Comparison of ENCODE assay signal across 14 cellular contexts in the genomic region with DNA sequence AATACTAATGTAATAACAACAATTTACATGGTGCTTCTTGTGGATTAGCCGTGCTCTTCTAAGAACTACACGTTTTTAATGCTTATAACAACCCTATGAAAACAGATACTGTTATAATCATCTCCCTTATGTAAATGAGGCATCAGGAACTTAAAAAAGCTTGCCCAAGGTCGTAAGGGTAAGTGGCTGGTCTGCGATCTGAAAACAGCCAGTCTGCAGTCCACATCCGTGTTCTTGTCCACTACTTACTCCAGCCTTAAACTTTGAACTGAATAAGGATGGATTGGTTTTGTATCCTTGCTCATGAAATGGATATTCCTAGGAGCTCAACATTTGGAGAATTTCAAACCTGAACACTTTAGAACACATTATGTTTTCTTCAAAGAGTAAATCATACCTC. TPM values are rescaled to one million over a fixed set of nuclear protein-coding genes. Genes with fewer than 3 reads are reported as not detected.
DNase-seq lines count a peak whose midpoint lies in the region; ATAC-seq, FAIRE-seq and TF ChIP-seq lines count a peak whose summit lies in the region.
"Had no signal": no experiment of that assay in that cellular context is flagged by ENCODE, and none has a peak within 500 bp of the region (broad histone marks: within the 10 kb centered on the region; RNA-seq: fewer than 3 reads in every experiment).

No MANE protein-coding gene starts in this region.

- H3K4me3 ChIP-seq in thoracic aorta = no peak overlapping the region

- peaks cover 27 to 56% of the 10 kb centered on the region in 2 donors for H3K4me1 ChIP-seq in thoracic aorta (ENCODE audit: control insufficient read depth in 1 of 2, low read depth in 2 of 2)

- peak overlapping the region; percentile 14 to 34 for H3K27ac ChIP-seq in thoracic aorta

- TF ChIP-seq CTCF in thoracic aorta (IDR thresholded peaks at IDR 0.05) = no peak

- no peak overlapping the region for H3K27ac Mint-ChIP-seq in activated T-helper 17 cell treated with anti-CD3 and anti-CD28 coated beads, Interleukin-2, amount 50 U/mL, for 72 hours
- H3K27ac Mint-ChIP-seq: B cell had no signal

- peaks cover 66% of the 10 kb centered on the region for H3K36me3 Mint-ChIP-seq in activated T-helper 17 cell treated with anti-CD3 and anti-CD28 coated beads, Interleukin-2, amount 50 U/mL, for 72 hours (ENCODE audit: low read depth)

- no peaks in the 10 kb centered on the region for H3K9me3 ChIP-seq in thoracic aorta

- no peaks in the 10 kb centered on the region for H3K27me3 Mint-ChIP-seq in activated T-helper 17 cell treated with anti-CD3 and anti-CD28 coated beads, Interleukin-2, amount 50 U/mL, for 72 hours
- H3K27me3 Mint-ChIP-seq: B cell had no signal

- peak overlapping the region; percentile 6 for H3K4me3 Mint-ChIP-seq in activated T-helper 17 cell treated with anti-CD3 and anti-CD28 coated beads, Interleukin-2, amount 50 U/mL, for 72 hours
- H3K4me3 Mint-ChIP-seq: B cell had no signal

- no peaks in the 10 kb centered on the region for H3K36me3 ChIP-seq in thoracic aorta

- DNase-seq in GM19239 (ENCODE audit: insufficient read length, low spot score) (no peak), iris pigment epithelial cell (ENCODE audit: low read depth) (peak; percentile 32), thoracic aorta (ENCODE audit: low spot score) (no peak), activated gamma-delta T cell treated with Interleukin-2 at 50 U/mL for 16 hours (no peak), NCI-H524 (lab: John Stamatoyannopoulos, UW) (no peak)
- DNase-seq: GF-D8, H7, IMR-90, Kasumi-1, NCI-H1930, NCI-H524 treated with DMSO at 0.1 percent for 48 hours had no signal

- H3K4me1 Mint-ChIP-seq in activated T-helper 17 cell treated with anti-CD3 and anti-CD28 coated beads, Interleukin-2, amount 50 U/mL, for 72 hours = peaks cover 53% of the 10 kb centered on the region

- no peaks in the 10 kb centered on the region for H3K9me3 Mint-ChIP-seq in activated T-helper 17 cell treated with anti-CD3 and anti-CD28 coated beads, Interleukin-2, amount 50 U/mL, for 72 hours

- ATAC-seq in activated T-helper 17 cell treated with anti-CD3 and anti-CD28 coated beads, Interleukin-2, amount 50 U/mL, for 72 hours (replicated peaks) = no peak
- ATAC-seq in thoracic aorta (ENCODE audit: insufficient number of reproducible peaks, low FRiP score, low read depth) (no peak), GM21528 (IDR thresholded peaks at IDR 0.05; ENCODE audit: low FRiP score, unreplicated experiment) (no peak)

- H3K27me3 ChIP-seq in thoracic aorta (replicated peaks; ENCODE audit: insufficient read depth) = no peaks in the 10 kb centered on the region

- FAIRE-seq in GM19239 (lab: Jason Lieb, UNC) = peak; percentile 83

RNA-seq across cellular contexts. Expression of a gene that starts 26.7 kb away (rescaled TPM):
- total RNA-seq in activated T-helper 17 cell treated with anti-CD3 and anti-CD28 coated beads, Interleukin-2, amount 50 U/mL, for 72 hours = 100 to 1,000 TPM in 1 of 2 donors, 10 to 100 TPM in 1; 66.5 to 153 TPM
- 100 to 1,000 TPM; 571 to 806 TPM for total RNA-seq in thoracic aorta
